9 cellular contexts compared by ENCODE assay signal in the genomic region with DNA sequence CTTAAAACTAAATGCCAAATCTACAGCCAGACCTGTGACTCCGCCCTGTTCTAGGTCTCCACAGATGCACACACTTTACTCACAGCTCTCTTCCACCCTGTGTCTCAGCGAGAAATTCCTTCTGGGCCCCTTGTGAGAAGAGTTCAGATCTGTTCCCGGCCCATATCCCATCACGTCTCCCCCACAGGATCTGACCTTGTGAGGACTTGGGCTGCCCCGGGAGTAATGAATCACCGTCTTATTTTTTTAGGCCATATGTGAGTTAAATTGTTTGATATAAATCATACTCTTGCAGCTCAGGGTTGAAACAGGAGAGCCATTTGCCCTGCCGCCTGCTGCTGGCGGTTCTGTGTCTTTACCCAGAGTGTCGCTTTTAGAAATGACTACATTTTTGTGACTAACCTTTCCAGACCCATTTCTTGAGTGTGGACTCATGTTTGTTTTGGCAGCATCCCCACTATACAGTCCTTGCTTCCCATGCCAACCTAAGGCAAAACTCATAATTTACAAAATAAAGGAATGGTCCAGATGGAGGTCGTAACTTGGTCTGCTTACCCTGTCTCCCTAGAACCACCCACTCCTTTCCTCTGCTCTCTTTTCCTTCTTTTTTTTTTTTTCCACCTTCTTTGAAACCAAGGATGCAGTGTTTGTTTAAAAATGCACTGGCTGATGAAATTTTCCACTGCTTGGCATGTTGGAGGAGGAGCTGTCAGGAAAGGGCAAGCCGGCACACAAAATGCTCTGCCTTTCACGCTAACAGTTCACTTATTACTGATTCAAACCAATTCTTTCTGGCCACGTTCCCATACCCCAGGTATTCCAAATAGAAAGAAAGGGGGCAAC.
DNase-seq lines count a peak whose midpoint lies in the region; ATAC-seq and TF ChIP-seq lines count a peak whose summit lies in the region.
"Had no signal": no experiment of that assay in that cellular context is flagged by ENCODE, and none has a peak within 500 bp of the region (broad histone marks: within the 10 kb centered on the region; RNA-seq: fewer than 3 reads in every experiment).

No MANE protein-coding gene starts in this region.

- CTCF ChIA-PET in MCF 10A (lab: Yijun Ruan, JAX) = interaction anchor here (0.7 to 2.3 kb wide), 13 partner anchors 13 to 1546 kb away, joined by 3 to 11 read pairs (median 3); a partner anchor contains a TSS

- H3K27me3 Mint-ChIP-seq in MCF 10A (ENCODE audit: insufficient read depth, unreplicated experiment) = no peaks in the 10 kb centered on the region
- H3K27me3 Mint-ChIP-seq: dendritic cell treated with granulocyte-macrophage colony-stimulating factor and Interleukin-4, amounts not matched to agents 40 ng/mL and 50 ng/mL, for 4 days had no signal

- H3K4me3 ChIP-seq in lower leg skin (ENCODE audit: low read depth, poor library complexity, severe bottlenecking) = no peak overlapping the region

- TF ChIP-seq CTCF in MCF 10A (IDR thresholded peaks at IDR 0.05; ENCODE audit: unreplicated experiment) (no peak), lower leg skin (IDR thresholded peaks at IDR 0.05) (no peak)

- DNase-seq in Right ventricle myocardium inferior (ENCODE audit: missing footprints) (peak; percentile 63), cardiac septum (ENCODE audit: low spot score) (no peak), MCF 10A (ENCODE audit: unreplicated experiment) (peak; percentile 89), lower leg skin (ENCODE audit: low spot score in 2 of 2) (peak; percentile 45 to 86), GM19240 (ENCODE audit: insufficient read length, low spot score) (no peak)
- no peak for DNase-seq in stimulated activated naive CD8-positive, alpha-beta T cell treated with anti-CD3 and anti-CD28 coated beads, Interleukin-15, Interleukin-2, amounts not matched to agents 100 U/mL and 50 U/mL, for 24 hours

- no peak for TF ChIP-seq POLR2A in lower leg skin (IDR thresholded peaks at IDR 0.05)

- intact Hi-C loops in Right ventricle myocardium inferior (cut with DNase I) = loop anchor here (10.0 kb wide), 1 partner anchor 72 kb away; no protein-coding TSS in a partner anchor
- intact Hi-C loops in cardiac septum (cut with DNase I) = loop anchor here (1.0 to 2.0 kb wide), 2 partner anchors 36 to 76 kb away; no protein-coding TSS in a partner anchor
- intact Hi-C loops in MCF 10A (cut with micrococcal nuclease) = loop anchor here (1.0 kb wide), 2 partner anchors 36 to 77 kb away; no protein-coding TSS in a partner anchor
- intact Hi-C loops in lower leg skin (cut with DNase I; ENCODE audit: low total_unique reads) = no loop called here

- H3K9me3 Mint-ChIP-seq in MCF 10A (ENCODE audit: unreplicated experiment) = no peaks in the 10 kb centered on the region
- H3K9me3 Mint-ChIP-seq: dendritic cell treated with granulocyte-macrophage colony-stimulating factor and Interleukin-4, amounts not matched to agents 40 ng/mL and 50 ng/mL, for 4 days had no signal

- TSS peak; percentile 82 for BruUV-seq in MCF 10A (replicated peaks; lab: Mats Ljungman, UMichigan)

- 12 to 19% methylated on average over 13 of the region's 13 CpGs for WGBS in lower leg skin, 2 donors

- no peaks in the 10 kb centered on the region for H3K36me3 Mint-ChIP-seq in MCF 10A (ENCODE audit: insufficient read depth, unreplicated experiment)

- H3K4me1 Mint-ChIP-seq in MCF 10A (ENCODE audit: insufficient read depth, unreplicated experiment) = peaks cover 13% of the 10 kb centered on the region

- POLR2A ChIA-PET in MCF 10A (lab: Yijun Ruan, JAX) = interaction anchor here (0.6 to 6.4 kb wide), 19 partner anchors 9 to 580 kb away, joined by 3 to 41 read pairs (median 5); no protein-coding TSS in a partner anchor

- ATAC-seq in Right ventricle myocardium inferior (peak; percentile 94), GM19463 (IDR thresholded peaks at IDR 0.05; ENCODE audit: unreplicated experiment) (no peak), HG03520 (IDR thresholded peaks at IDR 0.05; ENCODE audit: unreplicated experiment) (no peak)
- ATAC-seq in stimulated activated naive CD8-positive, alpha-beta T cell treated with anti-CD3 and anti-CD28 coated beads, Interleukin-15, Interleukin-2, amounts not matched to agents 100 U/mL and 50 U/mL, for 24 hours = no peak

- no peak overlapping the region for H3K4me3 Mint-ChIP-seq in MCF 10A (ENCODE audit: unreplicated experiment)
- H3K4me3 Mint-ChIP-seq: dendritic cell treated with granulocyte-macrophage colony-stimulating factor and Interleukin-4, amounts not matched to agents 40 ng/mL and 50 ng/mL, for 4 days had no signal

- no peak overlapping the region for H3K27ac Mint-ChIP-seq in MCF 10A (ENCODE audit: low read depth, unreplicated experiment)
- H3K27ac Mint-ChIP-seq: dendritic cell treated with granulocyte-macrophage colony-stimulating factor and Interleukin-4, amounts not matched to agents 40 ng/mL and 50 ng/mL, for 4 days had no signal

Comparison
In these comparisons a context has a peak if more than half of its experiments do, and no peak if none do; other contexts are left out.
1. DNase-seq: peak in Right ventricle myocardium inferior (single experiment), MCF 10A (single experiment) and lower leg skin (2 of 2); none in cardiac septum (single experiment), stimulated activated naive CD8-positive, alpha-beta T cell treated with anti-CD3 and anti-CD28 coated beads, Interleukin-15, Interleukin-2, amounts not matched to agents 100 U/mL and 50 U/mL, for 24 hours (single experiment) and GM19240 (single experiment).